ENCODE assay signal across 29 cellular contexts in genomic region chr2:216594081-216594480, GRCh38. TPM values are rescaled to one million over a fixed set of nuclear protein-coding genes. Genes with fewer than 3 reads are reported as not detected.
"Had no signal": no experiment of that assay in that cellular context is flagged by ENCODE, and none has a peak within 500 bp of the region (broad histone marks: within the 10 kb centered on the region; RNA-seq: fewer than 3 reads in every experiment).

No MANE protein-coding gene starts in this region.

- H3K4me1 ChIP-seq: adrenal gland had no signal

- H3K27ac ChIP-seq: adrenal gland, ascending aorta, esophagus muscularis mucosa, gastroesophageal sphincter, heart right ventricle, WERI-Rb-1 had no signal

- H3K4me1 Mint-ChIP-seq: activated B cell treated with CpG ODN at 0.5 μM for 24 hours; activated T-helper 17 cell treated with anti-CD3 and anti-CD28 coated beads, Interleukin-2, amount 50 U/mL, for 72 hours; central memory CD8-positive, alpha-beta T cell had no signal

- H3K27me3 ChIP-seq: adrenal gland, ascending aorta, esophagus muscularis mucosa, gastroesophageal sphincter, heart right ventricle had no signal

- H3K9me3 ChIP-seq: adrenal gland, ascending aorta, esophagus muscularis mucosa, gastroesophageal sphincter, heart right ventricle had no signal

- DNase-seq: activated B cell treated with CpG ODN at 0.5 μM for 24 hours; activated CD4-positive, alpha-beta T cell treated with anti-CD3 and anti-CD28 coated beads for 48 hours; activated CD4-positive, alpha-beta T cell treated with anti-CD3 and anti-CD28 coated beads, Interleukin-2, amount 50 U/mL, for 1 hour; activated CD4-positive, alpha-beta T cell treated with anti-CD3 and anti-CD28 coated beads, Interleukin-2, amount 50 U/mL, for 48 hours; activated CD8-positive, alpha-beta memory T cell treated with anti-CD3 and anti-CD28 coated beads for 24 hours; activated CD8-positive, alpha-beta T cell treated with anti-CD3 and anti-CD28 coated beads for 36 hours; activated effector memory CD4-positive, alpha-beta T cell treated with Interleukin-2 at 50 U/mL for 16 hours; activated gamma-delta T cell treated with Interleukin-2 at 50 U/mL for 16 hours; activated naive CD4-positive, alpha-beta T cell treated with anti-CD3 and anti-CD28 coated beads, Interleukin-2, amount 50 U/mL, for 16 hours; activated naive CD4-positive, alpha-beta T cell treated with Interleukin-2 at 50 U/mL for 16 hours; activated T-cell treated with anti-CD3 and anti-CD28 coated beads, Interleukin-2, amount 50 U/mL, for 4 hours; adrenal gland; cortex of kidney; dermis blood vessel endothelial cell; effector CD4-positive, alpha-beta T cell; effector memory CD8-positive, alpha-beta T cell; erythroblast; foreskin melanocyte; heart right ventricle; T-helper 2 cell; WERI-Rb-1 had no signal

- ATAC-seq: activated CD4-positive, CD25-positive, alpha-beta regulatory T cell treated with anti-CD3 and anti-CD28 coated beads, Interleukin-2, amount 50 U/mL, for 24 hours; activated CD8-positive, alpha-beta T cell treated with anti-CD3 and anti-CD28 coated beads for 36 hours; activated T-cell treated with anti-CD3 and anti-CD28 coated beads, Interleukin-2, amount 50 U/mL, for 4 hours; activated T-helper 17 cell treated with anti-CD3 and anti-CD28 coated beads, Interleukin-2, amount 50 U/mL, for 72 hours; effector memory CD8-positive, alpha-beta T cell; gastroesophageal sphincter; heart right ventricle had no signal

- H3K36me3 Mint-ChIP-seq: activated naive CD8-positive, alpha-beta T cell; brain had no signal

- H3K4me3 Mint-ChIP-seq: activated B cell treated with CpG ODN at 0.5 μM for 24 hours; activated CD8-positive, alpha-beta T cell treated with anti-CD3 and anti-CD28 coated beads for 36 hours; activated naive CD8-positive, alpha-beta T cell; activated T-cell treated with anti-CD3 and anti-CD28 coated beads, Interleukin-2, amount 50 U/mL, for 4 hours; activated T-helper 17 cell treated with anti-CD3 and anti-CD28 coated beads, Interleukin-2, amount 50 U/mL, for 72 hours; brain; central memory CD8-positive, alpha-beta T cell; effector memory CD8-positive, alpha-beta T cell had no signal

- H3K36me3 ChIP-seq: adrenal gland, ascending aorta, esophagus muscularis mucosa, gastroesophageal sphincter, heart right ventricle, WERI-Rb-1 had no signal

- H3K27me3 Mint-ChIP-seq: activated CD8-positive, alpha-beta T cell treated with anti-CD3 and anti-CD28 coated beads for 36 hours; activated naive CD8-positive, alpha-beta T cell; brain had no signal

- H3K4me3 ChIP-seq: adrenal gland, ascending aorta, esophagus muscularis mucosa, gastroesophageal sphincter, heart right ventricle had no signal

- H3K9me3 Mint-ChIP-seq: activated B cell treated with CpG ODN at 0.5 μM for 24 hours; activated CD8-positive, alpha-beta T cell treated with anti-CD3 and anti-CD28 coated beads for 36 hours; activated T-cell treated with anti-CD3 and anti-CD28 coated beads, Interleukin-2, amount 50 U/mL, for 4 hours; activated T-helper 17 cell treated with anti-CD3 and anti-CD28 coated beads, Interleukin-2, amount 50 U/mL, for 72 hours; brain; central memory CD8-positive, alpha-beta T cell; effector memory CD8-positive, alpha-beta T cell had no signal

- H3K27ac Mint-ChIP-seq: activated B cell treated with CpG ODN at 0.5 μM for 24 hours; activated CD8-positive, alpha-beta T cell treated with anti-CD3 and anti-CD28 coated beads for 36 hours; activated naive CD8-positive, alpha-beta T cell; activated T-helper 17 cell treated with anti-CD3 and anti-CD28 coated beads, Interleukin-2, amount 50 U/mL, for 72 hours; brain; effector memory CD8-positive, alpha-beta T cell had no signal

RNA-seq across cellular contexts. Expression of gene IGFBP2, which starts 39.1 kb away (rescaled TPM):
- total RNA-seq: activated B cell treated with CpG ODN at 0.5 μM for 24 hours had no signal
